Comparison of ENCODE assay signal across 9 cellular contexts in genomic region chr6:132391391-132392291, GRCh38. TPM values are rescaled to one million over a fixed set of nuclear protein-coding genes. Genes with fewer than 3 reads are reported as not detected.
DNase-seq lines count a peak whose midpoint lies in the region; ATAC-seq, FAIRE-seq and TF ChIP-seq lines count a peak whose summit lies in the region.
"Had no signal": no experiment of that assay in that cellular context is flagged by ENCODE, and none has a peak within 500 bp of the region (broad histone marks: within the 10 kb centered on the region; RNA-seq: fewer than 3 reads in every experiment).

No MANE protein-coding gene starts in this region.

- H3K27ac ChIP-seq in spleen: peak overlapping the region in 7 of 8 donors; percentile 17 to 53 (median 28)

- H3K36me3 ChIP-seq in bronchial epithelial cell (ENCODE audit: control insufficient read depth, insufficient read depth, low read length) (no peaks in the 10 kb centered on the region), spleen (no peaks in the 10 kb centered on the region)

- no peak for ATAC-seq in GM21390 (IDR thresholded peaks at IDR 0.05; ENCODE audit: unreplicated experiment)

- H3K4me3 ChIP-seq in bronchial epithelial cell (ENCODE audit: low read depth, low read length): no peak overlapping the region
- H3K4me3 ChIP-seq in spleen: no peak overlapping the region

- WGBS in spleen, 5 donors: 56 to 70% (median 67%) methylated on average over 12 of the region's 12 CpGs

- FAIRE-seq in bronchial epithelial cell (lab: Jason Lieb, UNC): peak; percentile 40

- H3K27me3 ChIP-seq in bronchial epithelial cell (ENCODE audit: control insufficient read depth, insufficient read depth, low read length): no peaks in the 10 kb centered on the region
- H3K27me3 ChIP-seq in spleen (replicated peaks in 1 of 7): no peaks in the 10 kb centered on the region

- TF ChIP-seq POLR2A in spleen (IDR thresholded peaks at IDR 0.05): no peak

- H3K9me3 ChIP-seq in spleen: peaks cover 5 to 25% (median 23%) of the 10 kb centered on the region in 8 donors

- intact Hi-C loops in spleen (cut with DNase I; ENCODE audit: low total_unique reads): loop anchor here (10.0 kb wide), 1 partner anchor 87 kb away; no protein-coding TSS in a partner anchor

- TF ChIP-seq CTCF in bronchial epithelial cell (IDR thresholded peaks at IDR 0.05; ENCODE audit: insufficient read depth, low read length, severe bottlenecking) (no peak), spleen (IDR thresholded peaks at IDR 0.05 in 8 of 11, conservative IDR thresholded peaks at IDR 0.05 in 3 of 11) (no peak)

- DNase-seq in HS-5 (ENCODE audit: low read depth) (peak; percentile 68), bronchial epithelial cell (ENCODE audit: low read depth) (peak; percentile 50), islet precursor cell (peak; percentile 59), spleen (no peak), GF-D8 (lab: John Stamatoyannopoulos, UW) (no peak), DMS153 treated with DMSO at 0.1 percent for 48 hours (lab: John Stamatoyannopoulos, UW; ENCODE audit: unreplicated experiment) (no peak), NCI-H1694 (lab: John Stamatoyannopoulos, UW) (no peak)
- DNase-seq: NCI-H1092 treated with DMSO at 0.1 percent for 48 hours had no signal

- peaks cover 0 to 6% (median 0%) of the 10 kb centered on the region in 6 donors for H3K4me1 ChIP-seq in spleen

RNA-seq across cellular contexts. Expression of gene MOXD1, which starts 9.6 kb away (rescaled TPM):
- total RNA-seq in bronchial epithelial cell (0.13 and 1.6 TPM in 2 replicates), spleen (10 to 100 TPM in 1 of 7 donors, 1 to 10 TPM in 6; 4.3 to 10.2 (median 6.3) TPM)
- polyA plus RNA-seq in spleen: 1 to 10 TPM; 2.9 to 7.6 (median 4.6) TPM

Comparison
In these comparisons a context has a peak if more than half of its experiments do, and no peak if none do; other contexts are left out.
1. DNase-seq: peak in HS-5 (single experiment), bronchial epithelial cell (single experiment) and islet precursor cell (single experiment); none in spleen (single experiment), GF-D8 (single experiment), DMS153 treated with DMSO at 0.1 percent for 48 hours (single experiment) and NCI-H1694 (single experiment).